ENCODE assay signal across 14 cellular contexts in genomic region chr1:54311506-54311905, GRCh38.
DNase-seq lines count a peak whose midpoint lies in the region; ATAC-seq and TF ChIP-seq lines count a peak whose summit lies in the region.
"Had no signal": no experiment of that assay in that cellular context is flagged by ENCODE, and none has a peak within 500 bp of the region (broad histone marks: within the 10 kb centered on the region; RNA-seq: fewer than 3 reads in every experiment).

No MANE protein-coding gene starts in this region.

- no peak overlapping the region for H3K4me3 ChIP-seq in CD4-positive, alpha-beta memory T cell (ENCODE audit: low read length in 2 of 2)
- H3K4me3 ChIP-seq in GM23338 (no peak overlapping the region), sigmoid colon (no peak overlapping the region), transverse colon (no peak overlapping the region)
- H3K4me3 ChIP-seq: SJSA1 had no signal

- 0 out of 4 replicates have a peak, but pooled peaks of 1 of the 2 experiments have one; percentile 9 for TF ChIP-seq CTCF in GM23338 (conservative IDR thresholded peaks at IDR 0.05; ENCODE audit: low read depth in 2 of 2)
- TF ChIP-seq CTCF in sigmoid colon (IDR thresholded peaks at IDR 0.05) = no peak
- TF ChIP-seq CTCF in transverse colon (IDR thresholded peaks at IDR 0.05) = no peak

- in situ Hi-C loops in transverse colon (cut with MboI; ENCODE audit: low pct_ligation_motif_present in 1 of 4, low pct_unique_long_range_greater_than_20kb in 1 of 4, low sequenced_read_pairs in 3 of 4) = no loop called here

- no peak for DNase-seq in CD4-positive, alpha-beta memory T cell
- DNase-seq in GM23338 (ENCODE audit: low spot score) (no peak), sigmoid colon (no peak), left colon (no peak), transverse colon (no peak)
- DNase-seq in activated T-helper 1 cell treated with anti-CD3 and anti-CD28 coated beads, Interleukin-12 subunit alpha, Interleukin-12 subunit beta, Interleukin-2, Interleukin-4 antibody, amounts not matched to agents 30 ng/mL and 10 ng/mL and 1 ng/mL, durations not matched to agents 14 hours and 24 hours and 36 hours (ENCODE audit: low spot score) = no peak
- no peak for DNase-seq in naive thymus-derived CD8-positive, alpha-beta T cell
- no peak for DNase-seq in stimulated activated naive CD4-positive, alpha-beta T cell treated with Interleukin-2 at 50 U/mL for 16 hours (lab: John Stamatoyannopoulos, UW)
- DNase-seq: activated CD8-positive, alpha-beta memory T cell treated with anti-CD3 and anti-CD28 coated beads for 24 hours; effector CD8-positive, alpha-beta T cell; NCI-H510A; stimulated activated CD4-positive, alpha-beta T cell treated with anti-CD3 and anti-CD28 coated beads, Interleukin-1b, Interleukin-23, amount 100 ng/mL, for 48 hours had no signal

- no peaks in the 10 kb centered on the region for H3K9me3 ChIP-seq in CD4-positive, alpha-beta memory T cell (ENCODE audit: control insufficient read depth in 1 of 2, low read length in 2 of 2)
- no peaks in the 10 kb centered on the region for H3K9me3 ChIP-seq in sigmoid colon
- no peaks in the 10 kb centered on the region for H3K9me3 ChIP-seq in transverse colon
- H3K9me3 ChIP-seq: BE2C, SJSA1 had no signal

- peaks cover 0 to 2% (median 0%) of the 10 kb centered on the region in 8 donors for H3K9me3 Mint-ChIP-seq in CD4-positive, alpha-beta memory T cell
- H3K9me3 Mint-ChIP-seq in GM23338 = no peaks in the 10 kb centered on the region
- no peaks in the 10 kb centered on the region for H3K9me3 Mint-ChIP-seq in activated T-helper 1 cell treated with anti-CD3 and anti-CD28 coated beads, Interleukin-12 subunit alpha, Interleukin-12 subunit beta, Interleukin-2, Interleukin-4 antibody, amounts not matched to agents 30 ng/mL and 10 ng/mL and 1 ng/mL, durations not matched to agents 14 hours and 24 hours and 36 hours
- H3K9me3 Mint-ChIP-seq in naive thymus-derived CD8-positive, alpha-beta T cell = no peaks in the 10 kb centered on the region

- no peak overlapping the region for H3K27ac ChIP-seq in CD4-positive, alpha-beta memory T cell (ENCODE audit: low read depth, low read length)
- H3K27ac ChIP-seq in GM23338 (ENCODE audit: low read depth) = peak overlapping the region; percentile 94
- peak overlapping the region in 2 of 4 donors; percentile 27 to 58 for H3K27ac ChIP-seq in sigmoid colon
- H3K27ac ChIP-seq in transverse colon = peak overlapping the region in 1 of 4 donors; percentile 54
- H3K27ac ChIP-seq: SJSA1 had no signal

- peaks cover 14% of the 10 kb centered on the region; the same call in 1 of the 2 replicates for H4K20me1 ChIP-seq in GM23338 (replicated peaks; ENCODE audit: insufficient read depth)

- no peaks in the 10 kb centered on the region for H3K27me3 Mint-ChIP-seq in CD4-positive, alpha-beta memory T cell
- peaks cover 15% of the 10 kb centered on the region for H3K27me3 Mint-ChIP-seq in GM23338 (ENCODE audit: insufficient read depth, low read depth, poor library complexity)
- H3K27me3 Mint-ChIP-seq in activated T-helper 1 cell treated with anti-CD3 and anti-CD28 coated beads, Interleukin-12 subunit alpha, Interleukin-12 subunit beta, Interleukin-2, Interleukin-4 antibody, amounts not matched to agents 30 ng/mL and 10 ng/mL and 1 ng/mL, durations not matched to agents 14 hours and 24 hours and 36 hours (ENCODE audit: insufficient read depth) = no peaks in the 10 kb centered on the region
- H3K27me3 Mint-ChIP-seq in naive thymus-derived CD8-positive, alpha-beta T cell = no peaks in the 10 kb centered on the region

- peaks cover 85% of the 10 kb centered on the region for H3K79me2 ChIP-seq in GM23338 (replicated peaks; ENCODE audit: insufficient read depth)

- H3K27ac Mint-ChIP-seq in CD4-positive, alpha-beta memory T cell = peak overlapping the region in 5 of 7 donors; percentile 11 to 52 (median 41)
- peak overlapping the region; percentile 97 for H3K27ac Mint-ChIP-seq in GM23338
- peak overlapping the region; percentile 77 for H3K27ac Mint-ChIP-seq in activated T-helper 1 cell treated with anti-CD3 and anti-CD28 coated beads, Interleukin-12 subunit alpha, Interleukin-12 subunit beta, Interleukin-2, Interleukin-4 antibody, amounts not matched to agents 30 ng/mL and 10 ng/mL and 1 ng/mL, durations not matched to agents 14 hours and 24 hours and 36 hours
- peak overlapping the region; percentile 77 to 95 (median 88) for H3K27ac Mint-ChIP-seq in naive thymus-derived CD8-positive, alpha-beta T cell

- ATAC-seq in GM23338 = peak; percentile 1; the same call in 1 of the 3 replicates
- ATAC-seq in naive thymus-derived CD8-positive, alpha-beta T cell = no peak
- ATAC-seq in left colon = no peak

- no peaks in the 10 kb centered on the region for H3K9me2 ChIP-seq in GM23338 (ENCODE audit: insufficient read depth)

- H3K4me2 ChIP-seq in GM23338 = peak overlapping the region; percentile 70; the same call in 1 of the 2 replicates

- H3K36me3 Mint-ChIP-seq in CD4-positive, alpha-beta memory T cell = peaks cover 0 to 3% of the 10 kb centered on the region in 2 donors
- peaks cover 6% of the 10 kb centered on the region; the same call in 2 of the 3 replicates for H3K36me3 Mint-ChIP-seq in GM23338 (ENCODE audit: low read depth)
- H3K36me3 Mint-ChIP-seq in activated T-helper 1 cell treated with anti-CD3 and anti-CD28 coated beads, Interleukin-12 subunit alpha, Interleukin-12 subunit beta, Interleukin-2, Interleukin-4 antibody, amounts not matched to agents 30 ng/mL and 10 ng/mL and 1 ng/mL, durations not matched to agents 14 hours and 24 hours and 36 hours (ENCODE audit: low read depth) = peaks cover 9% of the 10 kb centered on the region
- H3K36me3 Mint-ChIP-seq in naive thymus-derived CD8-positive, alpha-beta T cell = peaks cover 0 to 3% (median 0%) of the 10 kb centered on the region in 3 donors

- peaks cover 59% of the 10 kb centered on the region for H3K4me1 ChIP-seq in CD4-positive, alpha-beta memory T cell (ENCODE audit: insufficient read depth, low read length)
- H3K4me1 ChIP-seq in GM23338 (ENCODE audit: insufficient read depth) = peaks cover 81% of the 10 kb centered on the region
- peaks cover 0 to 66% (median 57%) of the 10 kb centered on the region in 4 donors for H3K4me1 ChIP-seq in sigmoid colon
- peaks cover 13 to 54% (median 23%) of the 10 kb centered on the region in 4 donors for H3K4me1 ChIP-seq in transverse colon

- peaks cover 32 to 75% (median 58%) of the 10 kb centered on the region in 4 donors for H3K4me1 Mint-ChIP-seq in CD4-positive, alpha-beta memory T cell
- peaks cover 82% of the 10 kb centered on the region for H3K4me1 Mint-ChIP-seq in GM23338
- peaks cover 56% of the 10 kb centered on the region for H3K4me1 Mint-ChIP-seq in activated T-helper 1 cell treated with anti-CD3 and anti-CD28 coated beads, Interleukin-12 subunit alpha, Interleukin-12 subunit beta, Interleukin-2, Interleukin-4 antibody, amounts not matched to agents 30 ng/mL and 10 ng/mL and 1 ng/mL, durations not matched to agents 14 hours and 24 hours and 36 hours (ENCODE audit: low read depth)
- H3K4me1 Mint-ChIP-seq in naive thymus-derived CD8-positive, alpha-beta T cell = peaks cover 47 to 85% (median 71%) of the 10 kb centered on the region in 4 donors

- POLR2A ChIA-PET in CD4-positive, alpha-beta memory T cell (lab: Charles Lee; ENCODE audit: partially characterized antibody) = interaction anchor here (0.6 to 1.0 kb wide), 2 partner anchors 14 to 85 kb away, joined by 3 to 4 read pairs; no protein-coding TSS in a partner anchor
- POLR2A ChIA-PET in naive thymus-derived CD8-positive, alpha-beta T cell (lab: Charles Lee) = interaction anchor here (0.6 kb wide), 1 partner anchor 23 kb away, joined by 3 read pairs; no protein-coding TSS in a partner anchor

- H3K36me3 ChIP-seq in CD4-positive, alpha-beta memory T cell (ENCODE audit: insufficient read depth, low read length) = no peaks in the 10 kb centered on the region
- H3K36me3 ChIP-seq in GM23338 (ENCODE audit: insufficient read depth) = no peaks in the 10 kb centered on the region
- no peaks in the 10 kb centered on the region for H3K36me3 ChIP-seq in sigmoid colon
- no peaks in the 10 kb centered on the region for H3K36me3 ChIP-seq in transverse colon
- H3K36me3 ChIP-seq: BE2C, SJSA1 had no signal

- intact Hi-C loops in CD4-positive, alpha-beta memory T cell (cut with micrococcal nuclease) = loop anchor here (1.0 kb wide), 1 partner anchor 178 kb away; no protein-coding TSS in a partner anchor
- intact Hi-C loops in activated T-helper 1 cell treated with anti-CD3 and anti-CD28 coated beads, Interleukin-12 subunit alpha, Interleukin-12 subunit beta, Interleukin-2, Interleukin-4 antibody, amounts not matched to agents 30 ng/mL and 10 ng/mL and 1 ng/mL, durations not matched to agents 14 hours and 24 hours and 36 hours (cut with micrococcal nuclease) = no loop called here
- intact Hi-C loops in sigmoid colon (cut with DNase I) = loop anchor here (5.0 kb wide), 1 partner anchor 176 kb away; no protein-coding TSS in a partner anchor
- intact Hi-C loops in left colon (cut with DNase I, micrococcal nuclease) = no loop called here
- intact Hi-C loops in transverse colon (cut with DNase I; ENCODE audit: low total_unique reads) = no loop called here

- no peak overlapping the region for H2AFZ ChIP-seq in GM23338

- H3K4me3 Mint-ChIP-seq in CD4-positive, alpha-beta memory T cell = peak overlapping the region in 1 of 8 donors; percentile 44
- H3K4me3 Mint-ChIP-seq in GM23338 = peak overlapping the region; percentile 57; the same call in 2 of the 3 replicates
- H3K4me3 Mint-ChIP-seq in activated T-helper 1 cell treated with anti-CD3 and anti-CD28 coated beads, Interleukin-12 subunit alpha, Interleukin-12 subunit beta, Interleukin-2, Interleukin-4 antibody, amounts not matched to agents 30 ng/mL and 10 ng/mL and 1 ng/mL, durations not matched to agents 14 hours and 24 hours and 36 hours = no peak overlapping the region
- H3K4me3 Mint-ChIP-seq in naive thymus-derived CD8-positive, alpha-beta T cell = peak overlapping the region in 4 of 10 donors; percentile 45 to 77 (median 58)

- no peak for TF ChIP-seq EP300 in sigmoid colon (IDR thresholded peaks at IDR 0.05)
- TF ChIP-seq EP300 in transverse colon (IDR thresholded peaks at IDR 0.05; ENCODE audit: low read depth) = no peak

- CTCF ChIA-PET in CD4-positive, alpha-beta memory T cell (lab: Charles Lee; ENCODE audit: partially characterized antibody) = interaction anchor here (1.2 to 2.5 kb wide), 2 partner anchors 175 to 178 kb away, joined by 3 to 18 read pairs; no protein-coding TSS in a partner anchor

- no peaks in the 10 kb centered on the region for H3K27me3 ChIP-seq in CD4-positive, alpha-beta memory T cell (ENCODE audit: insufficient read depth, low read length)
- H3K27me3 ChIP-seq in GM23338 (ENCODE audit: insufficient read depth) (no peaks in the 10 kb centered on the region), sigmoid colon (no peaks in the 10 kb centered on the region), transverse colon (no peaks in the 10 kb centered on the region)
- H3K27me3 ChIP-seq: BE2C, SJSA1 had no signal

- H3F3A ChIP-seq in GM23338 (replicated peaks; ENCODE audit: low read depth) = peaks cover 10% of the 10 kb centered on the region; the same call in 1 of the 2 replicates

- no peak for TF ChIP-seq POLR2A in sigmoid colon (IDR thresholded peaks at IDR 0.05)
- TF ChIP-seq POLR2A in transverse colon (IDR thresholded peaks at IDR 0.05) = no peak

- 93 to 94% methylated on average over 7 of the region's 7 CpGs for WGBS in sigmoid colon, 2 donors
- WGBS in transverse colon (ENCODE audit: low coverage in 1 of 2), 2 donors = 91% methylated on average over 7 of the region's 7 CpGs; no CpG with 5 or more reads in 1 of the 2 donors

Comparison
In these comparisons a context has a peak if more than half of its experiments do, and no peak if none do; other contexts are left out.
1. H3K27ac Mint-ChIP-seq: peak in every context shown above with its lines; median percentile 97 in GM23338; 88 in naive thymus-derived CD8-positive, alpha-beta T cell; 77 in activated T-helper 1 cell treated with anti-CD3 and anti-CD28 coated beads, Interleukin-12 subunit alpha, Interleukin-12 subunit beta, Interleukin-2, Interleukin-4 antibody, amounts not matched to agents 30 ng/mL and 10 ng/mL and 1 ng/mL, durations not matched to agents 14 hours and 24 hours and 36 hours; 41 in CD4-positive, alpha-beta memory T cell.
2. intact Hi-C loops: an anchor here in CD4-positive, alpha-beta memory T cell (1.0 kb wide) and sigmoid colon (5.0 kb wide); none called in activated T-helper 1 cell treated with anti-CD3 and anti-CD28 coated beads, Interleukin-12 subunit alpha, Interleukin-12 subunit beta, Interleukin-2, Interleukin-4 antibody, amounts not matched to agents 30 ng/mL and 10 ng/mL and 1 ng/mL, durations not matched to agents 14 hours and 24 hours and 36 hours, left colon and transverse colon.